In the genomic region with DNA sequence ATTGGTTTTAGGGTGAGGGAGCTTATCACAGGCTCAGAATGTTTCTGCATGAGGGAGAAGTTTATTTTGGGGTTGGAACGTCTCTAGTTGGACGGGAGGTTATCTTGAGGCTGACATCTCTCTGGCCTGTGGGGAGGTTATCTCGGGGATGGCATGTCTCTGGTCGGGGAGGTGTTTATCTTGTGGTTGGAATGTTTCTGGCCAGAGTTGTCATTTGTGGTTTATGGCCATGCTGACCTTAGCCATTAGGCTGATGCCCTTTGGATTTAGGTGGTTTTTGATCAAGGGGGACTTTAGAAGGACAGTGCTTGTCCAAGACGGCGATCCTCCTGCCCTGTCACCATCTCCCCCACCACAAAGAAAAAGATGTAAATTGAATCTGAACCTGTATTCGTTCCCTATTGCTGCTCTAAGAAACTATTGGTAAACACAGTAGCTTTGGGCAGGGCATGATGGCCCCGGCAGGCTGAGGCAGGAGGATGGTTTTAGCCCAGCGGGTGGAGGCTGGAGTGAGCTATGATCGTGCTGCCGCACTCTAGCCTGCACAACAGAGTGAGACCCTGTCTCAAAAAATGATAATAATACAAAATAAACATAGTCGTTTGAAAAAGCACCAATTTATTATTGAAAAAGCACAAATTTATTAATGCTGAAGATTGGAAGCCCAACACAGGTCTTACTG, we compare ENCODE assay signal across 1 cellular context.
TF ChIP-seq lines count a peak whose summit lies in the region.

No MANE protein-coding gene starts in this region.

TF ChIP-seq in IMR-90, 13 proteins besides CTCF, POLR2A, EP300 and RAD21:
- no peak for TF ChIP-seq MAFK (IDR thresholded peaks at IDR 0.05; ENCODE audit: low read depth, low read length)
- TF ChIP-seq FOS (IDR thresholded peaks at IDR 0.05; ENCODE audit: low read depth, low read length): no peak
- TF ChIP-seq SMC3 (IDR thresholded peaks at IDR 0.05; ENCODE audit: low read depth, low read length): no peak
- no peak for TF ChIP-seq CHD1 (IDR thresholded peaks at IDR 0.05; ENCODE audit: low read depth, low read length)
TF ChIP-seq in IMR-90: peak in this region for 0.
